In the genomic region with DNA sequence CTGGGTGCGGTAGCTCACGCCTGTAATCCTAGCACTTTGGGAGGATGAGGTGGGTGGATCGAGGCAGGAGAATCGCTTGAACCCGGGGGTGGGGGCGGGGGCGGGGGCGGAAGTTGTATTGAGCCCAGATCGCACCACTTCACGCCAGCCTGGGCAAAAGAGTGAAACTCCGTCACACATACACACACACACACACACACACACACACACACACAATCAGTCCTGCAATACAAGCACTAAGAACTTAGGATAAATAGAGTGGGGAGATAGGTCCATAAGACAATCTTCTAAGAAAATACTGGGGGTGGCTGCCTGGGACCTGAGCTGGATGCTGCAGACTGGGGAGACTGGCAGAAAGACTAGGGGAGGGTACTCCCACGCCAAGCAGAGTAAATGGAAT, we compare ENCODE assay signal across 23 cellular contexts. TPM values are rescaled to one million over a fixed set of nuclear protein-coding genes. Genes with fewer than 3 reads are reported as not detected.
"Had no signal": no experiment of that assay in that cellular context is flagged by ENCODE, and none has a peak within 500 bp of the region (broad histone marks: within the 10 kb centered on the region; RNA-seq: fewer than 3 reads in every experiment).

No MANE protein-coding gene starts in this region.

- DNase-seq: effector memory CD8-positive, alpha-beta T cell; gastrocnemius medialis; glutamatergic neuron; immature natural killer cell; left ventricle myocardium inferior; lower lobe of right lung; naive thymus-derived CD8-positive, alpha-beta T cell; posterior cingulate gyrus; sigmoid colon; stimulated activated CD4-positive, alpha-beta T cell treated with anti-CD3 and anti-CD28 coated beads, Interleukin-2, amount 100 ng/mL, for 24 hours; stimulated activated CD4-positive, alpha-beta T cell treated with anti-CD3 and anti-CD28 coated beads, Interleukin-4, amount 100 ng/mL, for 4 hours; stimulated activated naive B cell treated with anti-CD40 and anti-IgM and Interleukin-4, amounts not matched to agents 10 μg/mL and 1 μg/mL and 100 μg/mL, for 72 hours; stomach; substantia nigra; transverse colon had no signal

- H3K4me3 Mint-ChIP-seq: immature natural killer cell; memory B cell; stimulated activated naive B cell treated with anti-CD40 and anti-IgM and Interleukin-4, amounts not matched to agents 10 μg/mL and 1 μg/mL and 100 μg/mL, for 72 hours had no signal

- H3K27ac Mint-ChIP-seq: effector memory CD8-positive, alpha-beta T cell; immature natural killer cell; memory B cell; naive thymus-derived CD8-positive, alpha-beta T cell; stimulated activated naive B cell treated with anti-CD40 and anti-IgM and Interleukin-4, amounts not matched to agents 10 μg/mL and 1 μg/mL and 100 μg/mL, for 72 hours had no signal

- FAIRE-seq: keratinocyte had no signal

- H3K27ac ChIP-seq: epithelial cell of prostate, esophagus muscularis mucosa, gastrocnemius medialis, left ventricle myocardium inferior, lower lobe of right lung, neutrophil, sigmoid colon, skin epidermis, stomach, thoracic aorta, transverse colon had no signal

- H3K27me3 ChIP-seq: esophagus muscularis mucosa, gastrocnemius medialis, sigmoid colon, stomach, transverse colon had no signal

- H3K9me3 ChIP-seq: esophagus muscularis mucosa, gastrocnemius medialis, left ventricle myocardium inferior, lower lobe of right lung, neutrophil, sigmoid colon, stomach, thoracic aorta, transverse colon had no signal

- H3K9me3 Mint-ChIP-seq: effector memory CD8-positive, alpha-beta T cell; immature natural killer cell; memory B cell; naive thymus-derived CD8-positive, alpha-beta T cell; stimulated activated naive B cell treated with anti-CD40 and anti-IgM and Interleukin-4, amounts not matched to agents 10 μg/mL and 1 μg/mL and 100 μg/mL, for 72 hours had no signal

- ATAC-seq: effector memory CD8-positive, alpha-beta T cell; gastrocnemius medialis; lower lobe of right lung; naive thymus-derived CD8-positive, alpha-beta T cell; stimulated activated naive B cell treated with anti-CD40 and anti-IgM and Interleukin-4, amounts not matched to agents 10 μg/mL and 1 μg/mL and 100 μg/mL, for 72 hours had no signal

- H3K4me1 ChIP-seq: lower lobe of right lung, sigmoid colon had no signal

- H3K4me3 ChIP-seq: esophagus muscularis mucosa, gastrocnemius medialis, left ventricle myocardium inferior, lower lobe of right lung, sigmoid colon, skin epidermis, stomach, thoracic aorta, transverse colon had no signal

- H3K36me3 Mint-ChIP-seq: immature natural killer cell, memory B cell had no signal

- H3K36me3 ChIP-seq: esophagus muscularis mucosa, gastrocnemius medialis, left ventricle myocardium inferior, lower lobe of right lung, neutrophil, sigmoid colon, stomach, thoracic aorta, transverse colon had no signal

RNA-seq across cellular contexts. Expression of a gene that starts 15.0 kb away (rescaled TPM):
- total RNA-seq: mononuclear cell; naive thymus-derived CD8-positive, alpha-beta T cell had no signal
- polyA plus RNA-seq: immature natural killer cell; keratinocyte; naive thymus-derived CD8-positive, alpha-beta T cell had no signal
